In genomic region chr11:3946445-3947017, GRCh38 we compare ENCODE assay signal across 2 cellular contexts.
TF ChIP-seq lines count a peak whose summit lies in the region.

No MANE protein-coding gene starts in this region.

TF ChIP-seq in liver, 16 proteins besides CTCF, POLR2A, EP300 and RAD21 (continued from another document):
- TF ChIP-seq ATF3 (IDR thresholded peaks at IDR 0.05) (no peak), REST (IDR thresholded peaks at IDR 0.05) (no peak), MAX (IDR thresholded peaks at IDR 0.05) (no peak), FOXA2 (IDR thresholded peaks at IDR 0.05) (no peak), FOXA1 (IDR thresholded peaks at IDR 0.05) (no peak), YY1 (IDR thresholded peaks at IDR 0.05) (no peak), ZBTB33 (IDR thresholded peaks at IDR 0.05) (no peak)
TF ChIP-seq in liver: peak in this region for 0.

TF ChIP-seq in HepG2, 621 proteins besides CTCF, POLR2A, EP300 and RAD21 (continued from another document):
- TF ChIP-seq TEF (CRISPR knock-in tag; IDR thresholded peaks at IDR 0.05), result no peak
- no peak for TF ChIP-seq PAWR (CRISPR knock-in tag; IDR thresholded peaks at IDR 0.05; ENCODE audit: borderline replicate concordance)
- no peak for TF ChIP-seq TP53 (CRISPR knock-in tag; conservative IDR thresholded peaks at IDR 0.05)
- no peak for TF ChIP-seq CREBL2 (CRISPR knock-in tag; IDR thresholded peaks at IDR 0.05; ENCODE audit: borderline replicate concordance)
- TF ChIP-seq CHCHD3 (CRISPR knock-in tag; IDR thresholded peaks at IDR 0.05), result no peak
- no peak for TF ChIP-seq WIZ (CRISPR knock-in tag; IDR thresholded peaks at IDR 0.05)
- no peak for TF ChIP-seq SMAD3 (CRISPR knock-in tag; IDR thresholded peaks at IDR 0.05)
- no peak for TF ChIP-seq CAMTA2 (CRISPR knock-in tag; IDR thresholded peaks at IDR 0.05; ENCODE audit: borderline replicate concordance)
